Comparison of ENCODE assay signal across 8 cellular contexts in genomic region chr16:21324267-21324666, GRCh38. TPM values are rescaled to one million over a fixed set of nuclear protein-coding genes. Genes with fewer than 3 reads are reported as not detected.
"Had no signal": no experiment of that assay in that cellular context is flagged by ENCODE, and none has a peak within 500 bp of the region (broad histone marks: within the 10 kb centered on the region; RNA-seq: fewer than 3 reads in every experiment).

No MANE protein-coding gene starts in this region.

- H3K4me3 ChIP-seq: GM23338 had no signal

- ATAC-seq: GM23338 had no signal

- FAIRE-seq: H1, H54, HTR-8/SVneo had no signal

- H3K4me2 ChIP-seq: GM23338 had no signal

- DNase-seq: H9, HCEC 1CT, KBM-7 had no signal

- H2AFZ ChIP-seq: GM23338 had no signal

RNA-seq across cellular contexts. Expression of gene CRYM, which starts 46.2 kb away (rescaled TPM):
- polyA plus RNA-seq: IgD-negative memory B cell had no signal
